In the genomic region with DNA sequence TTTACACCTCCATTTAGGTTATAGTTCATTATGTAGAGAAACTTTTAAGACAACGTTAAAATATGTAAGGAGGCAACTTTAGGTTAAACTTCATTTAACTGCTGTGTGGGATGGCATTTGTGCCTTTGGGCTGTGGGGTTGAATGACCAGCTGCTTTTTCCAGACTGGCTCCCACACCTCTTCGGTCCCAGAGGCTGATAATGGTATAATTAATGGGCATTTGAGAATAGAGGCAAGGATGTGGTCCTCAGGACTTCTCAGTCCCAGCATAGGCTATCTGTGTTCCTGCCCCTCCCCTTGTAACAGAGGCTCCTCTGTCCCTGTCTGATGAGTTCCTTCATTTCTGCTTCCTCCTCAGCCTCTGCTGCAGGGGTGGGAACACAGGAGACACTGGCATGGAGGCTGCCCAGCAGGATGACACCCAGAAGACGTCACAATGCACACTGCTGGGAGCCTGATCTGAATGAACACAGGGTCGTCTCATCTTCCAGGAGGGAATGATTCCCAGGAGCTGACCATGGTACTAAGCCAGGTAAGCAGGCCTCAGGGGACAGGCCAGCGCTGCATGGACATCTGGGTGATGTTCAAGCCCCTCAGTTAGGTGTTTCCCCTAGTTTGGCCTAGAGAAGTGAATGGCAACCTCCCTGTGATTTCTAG, we compare ENCODE assay signal across 1 cellular context.
TF ChIP-seq lines count a peak whose summit lies in the region.

No MANE protein-coding gene starts in this region.

TF ChIP-seq in K562, 482 proteins besides CTCF, POLR2A, EP300 and RAD21 (continued from another document):
- TF ChIP-seq TBP (optimal IDR thresholded peaks at IDR 0.05; ENCODE audit: low read depth, low read length) (no peak), RUNX1 (IDR thresholded peaks at IDR 0.05; ENCODE audit: low read depth) (no peak; the same call in 1 of the 2 replicates)
